In the genomic region with DNA sequence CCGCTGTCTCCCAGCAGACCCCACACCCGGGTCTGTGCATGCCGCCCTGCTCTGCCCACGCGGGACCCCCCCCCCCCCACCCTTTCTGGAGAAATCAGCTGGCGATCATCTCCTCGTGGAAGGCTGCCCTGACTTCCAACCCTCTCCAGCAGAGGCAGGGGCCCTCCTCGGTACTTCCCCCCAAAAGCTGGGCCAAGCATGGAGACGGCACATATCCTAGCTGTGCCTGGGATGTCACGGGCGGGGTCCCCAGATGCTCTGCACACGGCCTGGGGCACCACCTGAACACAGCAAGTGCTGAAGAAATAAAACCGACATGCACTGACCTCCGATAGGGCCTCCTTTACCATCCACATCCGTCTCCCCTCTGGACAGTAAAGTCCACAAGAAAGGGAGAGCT, we compare ENCODE assay signal across 1 cellular context.
TF ChIP-seq lines count a peak whose summit lies in the region.

No MANE protein-coding gene starts in this region.

TF ChIP-seq in HepG2, 621 proteins besides CTCF, POLR2A, EP300 and RAD21 (continued from another document):
- TF ChIP-seq, protein P1, sequence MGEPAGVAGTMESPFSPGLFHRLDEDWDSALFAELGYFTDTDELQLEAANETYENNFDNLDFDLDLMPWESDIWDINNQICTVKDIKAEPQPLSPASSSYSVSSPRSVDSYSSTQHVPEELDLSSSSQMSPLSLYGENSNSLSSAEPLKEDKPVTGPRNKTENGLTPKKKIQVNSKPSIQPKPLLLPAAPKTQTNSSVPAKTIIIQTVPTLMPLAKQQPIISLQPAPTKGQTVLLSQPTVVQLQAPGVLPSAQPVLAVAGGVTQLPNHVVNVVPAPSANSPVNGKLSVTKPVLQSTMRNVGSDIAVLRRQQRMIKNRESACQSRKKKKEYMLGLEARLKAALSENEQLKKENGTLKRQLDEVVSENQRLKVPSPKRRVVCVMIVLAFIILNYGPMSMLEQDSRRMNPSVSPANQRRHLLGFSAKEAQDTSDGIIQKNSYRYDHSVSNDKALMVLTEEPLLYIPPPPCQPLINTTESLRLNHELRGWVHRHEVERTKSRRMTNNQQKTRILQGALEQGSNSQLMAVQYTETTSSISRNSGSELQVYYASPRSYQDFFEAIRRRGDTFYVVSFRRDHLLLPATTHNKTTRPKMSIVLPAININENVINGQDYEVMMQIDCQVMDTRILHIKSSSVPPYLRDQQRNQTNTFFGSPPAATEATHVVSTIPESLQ (CRISPR knock-in tag; conservative IDR thresholded peaks at IDR 0.05): no peak
- TF ChIP-seq HDAC2 (CRISPR knock-in tag; IDR thresholded peaks at IDR 0.05) (no peak), MBNL3 (CRISPR knock-in tag; conservative IDR thresholded peaks at IDR 0.05) (no peak), ZNF414 (CRISPR knock-in tag; IDR thresholded peaks at IDR 0.05) (no peak), NFYC (CRISPR knock-in tag; IDR thresholded peaks at IDR 0.05) (no peak)
TF ChIP-seq in HepG2: peak in this region for 0.
